Comparison of ENCODE assay signal across 17 cellular contexts in the genomic region with DNA sequence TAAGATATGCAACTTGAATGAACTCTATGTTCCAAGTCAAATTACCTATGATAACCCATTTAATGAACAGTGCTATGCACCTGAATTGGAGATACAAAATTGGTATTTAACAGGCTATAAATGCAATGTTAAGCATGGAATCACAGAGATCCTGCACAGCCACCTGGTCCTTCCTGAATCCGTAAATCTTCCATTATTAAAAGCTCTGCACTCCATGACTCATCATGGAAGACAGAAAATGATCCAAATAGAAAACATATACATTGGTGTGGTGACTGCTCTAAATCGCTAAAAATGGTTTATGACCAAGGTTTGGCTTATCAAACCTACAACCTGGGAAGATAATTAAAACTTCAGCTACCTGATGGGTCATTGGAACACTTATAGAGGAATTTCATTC. TPM values are rescaled to one million over a fixed set of nuclear protein-coding genes. Genes with fewer than 3 reads are reported as not detected.
DNase-seq lines count a peak whose midpoint lies in the region; ATAC-seq lines count a peak whose summit lies in the region.
"Had no signal": no experiment of that assay in that cellular context is flagged by ENCODE, and none has a peak within 500 bp of the region (broad histone marks: within the 10 kb centered on the region; RNA-seq: fewer than 3 reads in every experiment).

No MANE protein-coding gene starts in this region.

- H3K36me3 Mint-ChIP-seq in CD4-positive, CD25-positive, alpha-beta regulatory T cell: peaks cover 17% of the 10 kb centered on the region
- H3K36me3 Mint-ChIP-seq in effector memory CD8-positive, alpha-beta T cell (ENCODE audit: insufficient read depth): peaks cover 4% of the 10 kb centered on the region
- H3K36me3 Mint-ChIP-seq in naive thymus-derived CD4-positive, alpha-beta T cell: peaks cover 0 to 20% (median 4%) of the 10 kb centered on the region in 5 donors

- no peak overlapping the region for H3K27ac ChIP-seq in CD4-positive, CD25-positive, alpha-beta regulatory T cell (ENCODE audit: insufficient read depth, low read length, poor library complexity, severe bottlenecking)
- H3K27ac ChIP-seq in naive thymus-derived CD4-positive, alpha-beta T cell (ENCODE audit: low read depth, low read length): no peak overlapping the region
- H3K27ac ChIP-seq: KMS-11, RWPE1 had no signal

- no peaks in the 10 kb centered on the region for H3K27me3 Mint-ChIP-seq in CD4-positive, CD25-positive, alpha-beta regulatory T cell
- no peaks in the 10 kb centered on the region for H3K27me3 Mint-ChIP-seq in effector memory CD8-positive, alpha-beta T cell
- H3K27me3 Mint-ChIP-seq in naive thymus-derived CD4-positive, alpha-beta T cell: no peaks in the 10 kb centered on the region

- H3K4me1 Mint-ChIP-seq in CD4-positive, CD25-positive, alpha-beta regulatory T cell: peaks cover 46 to 89% (median 65%) of the 10 kb centered on the region in 4 donors
- H3K4me1 Mint-ChIP-seq in effector memory CD8-positive, alpha-beta T cell (ENCODE audit: low read depth in 2 of 2): peaks cover 52 to 73% of the 10 kb centered on the region in 2 donors
- H3K4me1 Mint-ChIP-seq in naive thymus-derived CD4-positive, alpha-beta T cell: peaks cover 53 to 99% (median 94%) of the 10 kb centered on the region in 7 donors

- no peaks in the 10 kb centered on the region for H3K27me3 ChIP-seq in CD4-positive, CD25-positive, alpha-beta regulatory T cell (ENCODE audit: control insufficient read depth, insufficient read depth, low read length)
- no peaks in the 10 kb centered on the region for H3K27me3 ChIP-seq in naive thymus-derived CD4-positive, alpha-beta T cell (ENCODE audit: control insufficient read depth in 2 of 2, insufficient read depth in 2 of 2, low read length in 2 of 2)

- H3K4me3 Mint-ChIP-seq in CD4-positive, CD25-positive, alpha-beta regulatory T cell: no peak overlapping the region
- H3K4me3 Mint-ChIP-seq in effector memory CD8-positive, alpha-beta T cell: no peak overlapping the region
- H3K4me3 Mint-ChIP-seq in naive thymus-derived CD4-positive, alpha-beta T cell: peak overlapping the region in 3 of 10 donors; percentile 6 to 25 (median 14)
- H3K4me3 Mint-ChIP-seq: CD14-positive monocyte had no signal

- H3K27ac Mint-ChIP-seq in CD4-positive, CD25-positive, alpha-beta regulatory T cell: peak overlapping the region in 2 of 3 donors; percentile 19 to 60
- H3K27ac Mint-ChIP-seq in effector memory CD8-positive, alpha-beta T cell: peak overlapping the region; percentile 51 to 84
- peak overlapping the region in 6 of 9 donors; percentile 3 to 72 (median 54) for H3K27ac Mint-ChIP-seq in naive thymus-derived CD4-positive, alpha-beta T cell

- peaks cover 31% of the 10 kb centered on the region for H3K4me1 ChIP-seq in CD4-positive, CD25-positive, alpha-beta regulatory T cell (ENCODE audit: control insufficient read depth, insufficient read depth, low read length, poor library complexity, severe bottlenecking)
- H3K4me1 ChIP-seq in naive thymus-derived CD4-positive, alpha-beta T cell (ENCODE audit: control insufficient read depth in 2 of 2, insufficient read depth in 2 of 2, low read length in 2 of 2): peaks cover 6 to 44% of the 10 kb centered on the region in 2 donors

- peaks cover 11% of the 10 kb centered on the region for H3K36me3 ChIP-seq in CD4-positive, CD25-positive, alpha-beta regulatory T cell (ENCODE audit: control insufficient read depth, insufficient read depth, low read length)
- no peaks in the 10 kb centered on the region for H3K36me3 ChIP-seq in naive thymus-derived CD4-positive, alpha-beta T cell (ENCODE audit: control insufficient read depth in 2 of 3, insufficient read depth in 3 of 3, low read length in 3 of 3)

- POLR2A ChIA-PET in naive thymus-derived CD4-positive, alpha-beta T cell (lab: Charles Lee): interaction anchor here (1.0 to 1.1 kb wide), 2 partner anchors 12 to 124 kb away, joined by 3 read pairs; no protein-coding TSS in a partner anchor

- no peak for DNase-seq in CD4-positive, CD25-positive, alpha-beta regulatory T cell
- DNase-seq in HT1080 (ENCODE audit: low read depth): peak; percentile 17
- no peak for DNase-seq in effector memory CD8-positive, alpha-beta T cell
- DNase-seq in naive thymus-derived CD4-positive, alpha-beta T cell: no peak
- no peak for DNase-seq in HK-2 (ENCODE audit: unreplicated experiment)
- no peak for DNase-seq in NCI-H1105 (lab: John Stamatoyannopoulos, UW)
- DNase-seq: NCI-H1048, NCI-H1436 treated with DMSO at 0.1 percent for 48 hours, NCI-H2029, NCI-H345, NCI-H524 treated with DMSO at 0.1 percent for 48 hours, PC-3, SIG-M5 had no signal

- intact Hi-C loops in naive thymus-derived CD4-positive, alpha-beta T cell (cut with micrococcal nuclease): no loop called here

- no peak overlapping the region for H3K4me3 ChIP-seq in CD4-positive, CD25-positive, alpha-beta regulatory T cell (ENCODE audit: low read depth, low read length)
- H3K4me3 ChIP-seq in naive thymus-derived CD4-positive, alpha-beta T cell (ENCODE audit: low read length): no peak overlapping the region

- H3K9me3 Mint-ChIP-seq in CD4-positive, CD25-positive, alpha-beta regulatory T cell: no peaks in the 10 kb centered on the region
- H3K9me3 Mint-ChIP-seq in effector memory CD8-positive, alpha-beta T cell: no peaks in the 10 kb centered on the region
- H3K9me3 Mint-ChIP-seq in naive thymus-derived CD4-positive, alpha-beta T cell: no peaks in the 10 kb centered on the region
- H3K9me3 Mint-ChIP-seq: CD14-positive monocyte had no signal

- CTCF ChIA-PET in naive thymus-derived CD4-positive, alpha-beta T cell (lab: Charles Lee): no interaction called here

- no peaks in the 10 kb centered on the region for H3K9me3 ChIP-seq in CD4-positive, CD25-positive, alpha-beta regulatory T cell (ENCODE audit: control insufficient read depth in 2 of 2, low read length in 2 of 2)
- no peaks in the 10 kb centered on the region for H3K9me3 ChIP-seq in naive thymus-derived CD4-positive, alpha-beta T cell (ENCODE audit: control insufficient read depth in 2 of 3, low read length in 3 of 3)

- no peak for ATAC-seq in CD4-positive, CD25-positive, alpha-beta regulatory T cell (ENCODE audit: low read depth in 2 of 2)
- ATAC-seq in effector memory CD8-positive, alpha-beta T cell (replicated peaks): no peak
- ATAC-seq in naive thymus-derived CD4-positive, alpha-beta T cell: no peak
- ATAC-seq in esophagus mucosa: no peak
- ATAC-seq: PC-3 had no signal

RNA-seq across cellular contexts. Expression of gene GLG1, which starts 45.3 kb away (rescaled TPM):
- total RNA-seq in CD4-positive, CD25-positive, alpha-beta regulatory T cell: 202 TPM
- 100 to 1,000 TPM; 147 to 156 (median 152) TPM for polyA plus RNA-seq in CD4-positive, CD25-positive, alpha-beta regulatory T cell
- total RNA-seq in HT1080 (2014; rRNA removed; shearing (Covaris generic)): 50.5 and 65.6 TPM in 2 replicates
- 53.3 and 65.5 TPM in 2 replicates for polyA plus RNA-seq in HT1080 (2015; cell fraction: cytosol; rRNA removed)
- 413 and 424 TPM in 2 replicates for polyA plus RNA-seq in HT1080 (2015; cell fraction: nucleus; rRNA removed)
- 100 to 1,000 TPM; 125 to 198 (median 188) TPM for total RNA-seq in naive thymus-derived CD4-positive, alpha-beta T cell
- 100 to 1,000 TPM; 181 to 285 TPM for polyA plus RNA-seq in naive thymus-derived CD4-positive, alpha-beta T cell
- total RNA-seq in esophagus mucosa: 54.6 TPM
